In the genomic region with DNA sequence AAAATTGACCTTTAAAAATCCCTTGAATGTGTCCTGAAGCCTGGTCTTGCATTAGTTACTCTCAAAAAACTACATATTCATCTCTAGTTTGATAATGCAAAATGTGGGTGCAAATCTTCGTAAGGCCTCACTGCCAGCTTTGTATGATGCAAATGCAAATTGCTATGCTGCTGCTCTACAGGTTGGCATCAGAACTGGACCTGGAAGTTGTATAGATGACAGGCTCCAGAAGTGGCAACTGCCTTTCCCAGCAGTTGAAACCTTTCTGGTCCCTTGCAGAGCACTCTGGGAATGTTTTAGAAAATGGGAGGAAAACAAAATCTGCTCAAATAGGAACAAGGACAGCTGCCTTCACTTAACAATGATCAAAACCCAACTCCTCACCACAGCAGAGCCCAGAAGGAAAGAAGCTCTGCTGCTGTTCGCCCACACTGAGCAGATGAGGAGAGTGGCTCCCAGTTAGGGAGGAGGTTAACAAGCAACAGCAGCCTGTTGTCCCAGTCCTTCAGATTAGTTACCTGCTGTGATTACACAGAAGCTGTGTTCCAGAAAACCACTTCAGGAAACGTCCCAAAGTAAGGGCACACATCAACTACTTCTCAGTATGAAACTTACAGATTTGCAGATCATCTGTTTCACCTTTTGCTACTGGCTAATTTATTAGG, we compare ENCODE assay signal across 11 cellular contexts.
DNase-seq lines count a peak whose midpoint lies in the region; ATAC-seq and TF ChIP-seq lines count a peak whose summit lies in the region.
"Had no signal": no experiment of that assay in that cellular context is flagged by ENCODE, and none has a peak within 500 bp of the region (broad histone marks: within the 10 kb centered on the region; RNA-seq: fewer than 3 reads in every experiment).

No MANE protein-coding gene starts in this region.

- ATAC-seq in GM23338 (peak; percentile 28), heart right ventricle (peak in 3 of 8 donors; percentile 43 to 50 (median 47)), GM18505 (IDR thresholded peaks at IDR 0.05; ENCODE audit: unreplicated experiment) (no peak)
- ATAC-seq in stimulated activated memory B cell treated with anti-CD40 and anti-IgM and Interleukin-4, amounts not matched to agents 10 μg/mL and 1 μg/mL and 100 μg/mL, for 72 hours: no peak

- peaks cover 36% of the 10 kb centered on the region for H3K36me3 Mint-ChIP-seq in GM23338 (ENCODE audit: low read depth)
- peaks cover 21% of the 10 kb centered on the region for H3K36me3 Mint-ChIP-seq in stimulated activated memory B cell treated with anti-CD40 and anti-IgM and Interleukin-4, amounts not matched to agents 10 μg/mL and 1 μg/mL and 100 μg/mL, for 72 hours

- H3K4me1 ChIP-seq in GM23338 (ENCODE audit: insufficient read depth) (peaks cover 29% of the 10 kb centered on the region), OCI-LY1 (ENCODE audit: insufficient read depth, low read length, severe bottlenecking) (peaks cover 21% of the 10 kb centered on the region), heart right ventricle (peaks cover 21 to 86% (median 54%) of the 10 kb centered on the region in 9 donors)

- H2AFZ ChIP-seq in GM23338: no peak overlapping the region
- no peak overlapping the region for H2AFZ ChIP-seq in OCI-LY1 (ENCODE audit: low read length)

- H3K9me3 ChIP-seq in OCI-LY1 (ENCODE audit: low read length): no peaks in the 10 kb centered on the region
- peaks cover 0 to 4% (median 0%) of the 10 kb centered on the region in 11 donors for H3K9me3 ChIP-seq in heart right ventricle
- H3K9me3 ChIP-seq: neutrophil had no signal

- H3K27me3 ChIP-seq in GM23338 (ENCODE audit: insufficient read depth): no peaks in the 10 kb centered on the region
- H3K27me3 ChIP-seq in OCI-LY1 (ENCODE audit: insufficient read depth, low read length): no peaks in the 10 kb centered on the region
- no peaks in the 10 kb centered on the region for H3K27me3 ChIP-seq in heart right ventricle

- H3K27ac ChIP-seq in GM23338 (ENCODE audit: low read depth) (peak overlapping the region; percentile 81), OCI-LY1 (ENCODE audit: low read depth, low read length, poor library complexity, severe bottlenecking) (peak overlapping the region; percentile 7), heart right ventricle (peak overlapping the region in 9 of 10 donors; percentile 37 to 90 (median 80))
- H3K27ac ChIP-seq: KMS-11, neutrophil had no signal

- H3K4me3 ChIP-seq in GM23338: no peak overlapping the region
- H3K4me3 ChIP-seq in OCI-LY1 (ENCODE audit: low read depth, low read length, poor library complexity, severe bottlenecking): no peak overlapping the region
- no peak overlapping the region for H3K4me3 ChIP-seq in heart right ventricle

- intact Hi-C loops in heart right ventricle (cut with DNase I): no loop called here

- H3F3A ChIP-seq in GM23338 (replicated peaks; ENCODE audit: low read depth): no peaks in the 10 kb centered on the region; the same call in 1 of the 2 replicates
- H3F3A ChIP-seq in OCI-LY1 (ENCODE audit: insufficient read depth, low read length): no peaks in the 10 kb centered on the region

- H3K4me2 ChIP-seq in GM23338: 0 out of 2 replicates have a peak overlapping the region, but pooled peaks have one; percentile 28
- no peak overlapping the region for H3K4me2 ChIP-seq in OCI-LY1 (ENCODE audit: low read length)
- H3K4me2 ChIP-seq: KMS-11 had no signal

- DNase-seq in GM23338 (ENCODE audit: low spot score): peak; percentile 22
- DNase-seq in heart right ventricle: no peak
- no peak for DNase-seq in Kasumi-1 (lab: John Stamatoyannopoulos, UW)
- no peak for DNase-seq in stimulated activated CD4-positive, alpha-beta T cell treated with anti-CD3 and anti-CD28 coated beads, Interleukin-4, amount 100 ng/mL, for 4 hours
- DNase-seq: activated naive CD4-positive, alpha-beta T cell treated with anti-CD3 and anti-CD28 coated beads, Interleukin-2, amount 50 U/mL, for 16 hours; NCI-H2029 treated with DMSO at 0.1 percent for 48 hours had no signal

- WGBS in heart right ventricle, 2 donors: 57 to 66% methylated on average over 3 of the region's 3 CpGs

- no peaks in the 10 kb centered on the region for H3K9me2 ChIP-seq in GM23338 (ENCODE audit: insufficient read depth)
- H3K9me2 ChIP-seq in OCI-LY1 (ENCODE audit: low read depth, low read length): no peaks in the 10 kb centered on the region

- H3K9ac ChIP-seq in OCI-LY1 (ENCODE audit: low read length): no peak overlapping the region
- H3K9ac ChIP-seq: KMS-11 had no signal

- H3K36me3 ChIP-seq in GM23338 (ENCODE audit: insufficient read depth) (peaks cover 5% of the 10 kb centered on the region; the same call in 1 of the 2 replicates), OCI-LY1 (ENCODE audit: insufficient read depth, low read length) (no peaks in the 10 kb centered on the region; the same call in 1 of the 2 replicates), heart right ventricle (peaks cover 0 to 36% (median 4%) of the 10 kb centered on the region in 9 donors)
- H3K36me3 ChIP-seq: neutrophil had no signal

- 0 out of 2 replicates have a peak overlapping the region, but pooled peaks have one; percentile 46 for H3K27ac Mint-ChIP-seq in GM23338
- peak overlapping the region; percentile 80 for H3K27ac Mint-ChIP-seq in stimulated activated memory B cell treated with anti-CD40 and anti-IgM and Interleukin-4, amounts not matched to agents 10 μg/mL and 1 μg/mL and 100 μg/mL, for 72 hours

- peaks cover 42% of the 10 kb centered on the region for H3K4me1 Mint-ChIP-seq in GM23338
- peaks cover 10% of the 10 kb centered on the region for H3K4me1 Mint-ChIP-seq in stimulated activated memory B cell treated with anti-CD40 and anti-IgM and Interleukin-4, amounts not matched to agents 10 μg/mL and 1 μg/mL and 100 μg/mL, for 72 hours

- TF ChIP-seq POLR2A in GM18505 (IDR thresholded peaks at IDR 0.05; ENCODE audit: borderline replicate concordance, extremely low read depth, insufficient read depth, insufficient read length): no peak

- TF ChIP-seq CTCF in GM23338 (conservative IDR thresholded peaks at IDR 0.05; ENCODE audit: low read depth in 2 of 2): no peak
- TF ChIP-seq CTCF in OCI-LY1 (IDR thresholded peaks at IDR 0.05; ENCODE audit: low read length): no peak
- TF ChIP-seq CTCF in heart right ventricle (IDR thresholded peaks at IDR 0.05): no peak

- peaks cover 4% of the 10 kb centered on the region for H3K27me3 Mint-ChIP-seq in GM23338 (ENCODE audit: insufficient read depth, low read depth, poor library complexity)
- no peaks in the 10 kb centered on the region for H3K27me3 Mint-ChIP-seq in stimulated activated memory B cell treated with anti-CD40 and anti-IgM and Interleukin-4, amounts not matched to agents 10 μg/mL and 1 μg/mL and 100 μg/mL, for 72 hours

- H3K79me2 ChIP-seq in GM23338 (replicated peaks; ENCODE audit: insufficient read depth) (peaks cover 32% of the 10 kb centered on the region), OCI-LY1 (ENCODE audit: insufficient read depth, low read length) (no peaks in the 10 kb centered on the region)

- H3K9me3 Mint-ChIP-seq in GM23338: peaks cover 6% of the 10 kb centered on the region
- H3K9me3 Mint-ChIP-seq in stimulated activated memory B cell treated with anti-CD40 and anti-IgM and Interleukin-4, amounts not matched to agents 10 μg/mL and 1 μg/mL and 100 μg/mL, for 72 hours: peaks cover 2% of the 10 kb centered on the region

- no peaks in the 10 kb centered on the region for H4K20me1 ChIP-seq in GM23338 (replicated peaks; ENCODE audit: insufficient read depth)
- no peaks in the 10 kb centered on the region for H4K20me1 ChIP-seq in OCI-LY1 (ENCODE audit: insufficient read depth, low read length)

- no peak overlapping the region for H3K4me3 Mint-ChIP-seq in GM23338
- no peak overlapping the region for H3K4me3 Mint-ChIP-seq in stimulated activated memory B cell treated with anti-CD40 and anti-IgM and Interleukin-4, amounts not matched to agents 10 μg/mL and 1 μg/mL and 100 μg/mL, for 72 hours

TF ChIP-seq in GM23338, 12 proteins besides CTCF, POLR2A, EP300 and RAD21 (continues in another document):
- no peak for TF ChIP-seq CREB1 (CRISPR knock-in tag; IDR thresholded peaks at IDR 0.05; ENCODE audit: low read depth)
- TF ChIP-seq, protein P1, sequence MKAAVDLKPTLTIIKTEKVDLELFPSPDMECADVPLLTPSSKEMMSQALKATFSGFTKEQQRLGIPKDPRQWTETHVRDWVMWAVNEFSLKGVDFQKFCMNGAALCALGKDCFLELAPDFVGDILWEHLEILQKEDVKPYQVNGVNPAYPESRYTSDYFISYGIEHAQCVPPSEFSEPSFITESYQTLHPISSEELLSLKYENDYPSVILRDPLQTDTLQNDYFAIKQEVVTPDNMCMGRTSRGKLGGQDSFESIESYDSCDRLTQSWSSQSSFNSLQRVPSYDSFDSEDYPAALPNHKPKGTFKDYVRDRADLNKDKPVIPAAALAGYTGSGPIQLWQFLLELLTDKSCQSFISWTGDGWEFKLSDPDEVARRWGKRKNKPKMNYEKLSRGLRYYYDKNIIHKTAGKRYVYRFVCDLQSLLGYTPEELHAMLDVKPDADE (IDR thresholded peaks at IDR 0.05): no peak
- no peak for TF ChIP-seq NANOG (IDR thresholded peaks at IDR 0.05; ENCODE audit: borderline replicate concordance)

Comparison
In these comparisons a context has a peak if more than half of its experiments do, and no peak if none do; other contexts are left out.
1. H3K27ac ChIP-seq: peak in every context shown above with its lines; median percentile 81 in GM23338; 80 in heart right ventricle; 7 in OCI-LY1.